22 cellular contexts compared by ENCODE assay signal in the genomic region with DNA sequence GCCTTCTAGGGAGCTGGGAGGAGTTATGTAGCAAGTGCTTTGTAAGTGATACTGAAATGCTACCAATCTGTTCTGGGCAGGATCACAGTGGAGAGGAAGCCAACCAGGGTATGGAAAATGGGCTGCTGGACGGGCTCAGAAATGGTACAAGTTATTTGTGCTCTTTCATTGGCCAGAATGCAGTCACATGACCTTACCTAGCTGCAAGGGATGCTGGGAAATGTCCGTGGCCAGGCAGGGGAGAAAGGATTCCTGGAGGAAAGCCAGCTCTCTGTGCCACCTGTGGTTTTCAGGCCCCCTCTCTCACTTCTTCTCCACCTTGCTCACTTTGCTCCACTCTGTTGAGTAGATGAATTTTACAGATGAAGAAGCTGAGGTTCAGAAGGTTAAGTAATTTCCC. TPM values are rescaled to one million over a fixed set of nuclear protein-coding genes. Genes with fewer than 3 reads are reported as not detected.
A peak's percentile ranks its signal among the peaks of the same experiment; 100 is the strongest.
DNase-seq lines count a peak whose midpoint lies in the region; ATAC-seq, FAIRE-seq and TF ChIP-seq lines count a peak whose summit lies in the region.
"Had no signal": no experiment of that assay in that cellular context is flagged by ENCODE, and none has a peak within 500 bp of the region (broad histone marks: within the 10 kb centered on the region; RNA-seq: fewer than 3 reads in every experiment).

No MANE protein-coding gene starts in this region.

- H3K4me3 ChIP-seq in BLaER1 treated with 17β-estradiol and CSF1 and Interleukin-3, amounts not matched to agents 10 nM and 100 nM = no peak overlapping the region
- H3K4me3 ChIP-seq in GM12878 (no peak overlapping the region; the same call in 1 of the 2 replicates), sigmoid colon (no peak overlapping the region)
- no peak overlapping the region for H3K4me3 ChIP-seq in effector memory CD4-positive, alpha-beta T cell (ENCODE audit: insufficient read depth, low read depth, low read length, poor library complexity, severe bottlenecking)
- H3K4me3 ChIP-seq: GM23338, left lung, PC-9 had no signal

- H3K4me2 ChIP-seq in BLaER1 treated with 17β-estradiol and CSF1 and Interleukin-3, amounts not matched to agents 10 nM and 100 nM = peak overlapping the region in 7 of 11 experiments; percentile 1 to 97 (median 71); a peak in 8 of 22 replicates
- peak overlapping the region; percentile 36 for H3K4me2 ChIP-seq in GM12878 (ENCODE audit: control insufficient read depth, insufficient read depth)
- H3K4me2 ChIP-seq: GM23338, PC-9 had no signal

- WGBS in GM12878 (ENCODE audit: insufficient coverage, insufficient replicate concordance, low lambda C conversion rate, missing lambda C conversion rate) = 0% methylated on average over 1 of the region's 2 CpGs
- 87 to 89% methylated on average over 2 of the region's 2 CpGs for WGBS in sigmoid colon, 2 donors

- H3K36me3 ChIP-seq in BLaER1 treated with 17β-estradiol and CSF1 and Interleukin-3, amounts not matched to agents 10 nM and 100 nM = peaks cover 31 to 62% (median 50%) of the 10 kb centered on the region in 11 experiments
- peaks cover 9 to 13% of the 10 kb centered on the region in 2 experiments; a peak in 3 of 4 replicates for H3K36me3 ChIP-seq in GM12878 (ENCODE audit: control insufficient read depth in 2 of 2, insufficient read depth in 2 of 2, low read length in 1 of 2)
- no peaks in the 10 kb centered on the region for H3K36me3 ChIP-seq in sigmoid colon
- H3K36me3 ChIP-seq in effector memory CD4-positive, alpha-beta T cell (ENCODE audit: control insufficient read depth, insufficient read depth, low read length) = no peaks in the 10 kb centered on the region

- no peak for ATAC-seq in GM12878
- ATAC-seq in GM19328 (IDR thresholded peaks at IDR 0.05; ENCODE audit: unreplicated experiment) = no peak
- no peak for ATAC-seq in GM21737 (IDR thresholded peaks at IDR 0.05; ENCODE audit: unreplicated experiment)
- ATAC-seq: GM23338; left lung; right cardiac atrium; stimulated activated effector memory CD8-positive, alpha-beta T cell treated with anti-CD3 and anti-CD28 coated beads, Interleukin-12 subunit alpha, Interleukin-12 subunit beta, amount 100 ng/mL, for 72 hours had no signal

- FAIRE-seq in GM12878 (lab: Jason Lieb, UNC) = no peak

- peaks cover 0 to 30% (median 16%) of the 10 kb centered on the region in 11 experiments; a peak in 17 of 22 replicates for H3K9me3 ChIP-seq in BLaER1 treated with 17β-estradiol and CSF1 and Interleukin-3, amounts not matched to agents 10 nM and 100 nM (replicated peaks in 1 of 11)
- H3K9me3 ChIP-seq in GM12878 (replicated peaks; ENCODE audit: control insufficient read depth, insufficient read depth, low read length) (peaks cover 5% of the 10 kb centered on the region), sigmoid colon (no peaks in the 10 kb centered on the region)
- no peaks in the 10 kb centered on the region for H3K9me3 ChIP-seq in effector memory CD4-positive, alpha-beta T cell (ENCODE audit: control insufficient read depth, low read length)
- H3K9me3 ChIP-seq: left lung had no signal

- RAD21 ChIA-PET in GM12878 (lab: Charles Lee; ENCODE audit: unreplicated experiment) = interaction anchor here (1.1 to 5.3 kb wide), 4 partner anchors 8 to 89 kb away, joined by 4 to 41 read pairs (median 14); a partner anchor contains a TSS

- H3K27me3 ChIP-seq in BLaER1 treated with 17β-estradiol and CSF1 and Interleukin-3, amounts not matched to agents 10 nM and 100 nM = no peaks in the 10 kb centered on the region
- no peaks in the 10 kb centered on the region for H3K27me3 ChIP-seq in GM12878 (replicated peaks in 1 of 2; ENCODE audit: control insufficient read depth in 2 of 2, insufficient read depth in 2 of 2, low read length in 1 of 2)
- no peaks in the 10 kb centered on the region for H3K27me3 ChIP-seq in sigmoid colon
- no peaks in the 10 kb centered on the region for H3K27me3 ChIP-seq in effector memory CD4-positive, alpha-beta T cell (replicated peaks; ENCODE audit: control insufficient read depth, insufficient read depth, low read length, poor library complexity, severe bottlenecking)
- H3K27me3 ChIP-seq: left lung had no signal

- POLR2A ChIA-PET in GM12878 (lab: Charles Lee) = no interaction called here

- SMC1A ChIA-PET in GM12878 (lab: Charles Lee; ENCODE audit: uncharacterized antibody, unreplicated experiment) = interaction anchor here (0.8 to 8.9 kb wide), 3 partner anchors 8 to 86 kb away, joined by 4 to 83 read pairs (median 7); a partner anchor contains a TSS

- TF ChIP-seq RAD21 in GM12878 (IDR thresholded peaks at IDR 0.05; ENCODE audit: insufficient read depth, low read depth, low read length) = no peak

- H4K20me1 ChIP-seq in BLaER1 treated with 17β-estradiol and CSF1 and Interleukin-3, amounts not matched to agents 10 nM and 100 nM = peaks cover 13 to 85% (median 20%) of the 10 kb centered on the region in 11 experiments; a peak in 19 of 22 replicates
- no peaks in the 10 kb centered on the region for H4K20me1 ChIP-seq in GM12878 (ENCODE audit: control insufficient read depth, insufficient read depth)

- TF ChIP-seq CTCF in GM12878 (IDR thresholded peaks at IDR 0.05 in 2 of 3, conservative IDR thresholded peaks at IDR 0.05 in 1 of 3; ENCODE audit: control insufficient read depth in 2 of 3, extremely low read depth in 1 of 3, insufficient read depth in 1 of 3, low read depth in 3 of 3, low read length in 3 of 3) (no peak), sigmoid colon (IDR thresholded peaks at IDR 0.05) (no peak)

- in situ Hi-C loops in GM12878 (cut with MboI) = no loop called here

- DNase-seq in M059J (ENCODE audit: low read depth) (peak; percentile 30), GM12878 (ENCODE audit: low read depth, low spot score) (no peak), sigmoid colon (no peak), T-helper 1 cell (no peak)
- no peak for DNase-seq in effector memory CD4-positive, alpha-beta T cell
- DNase-seq: activated CD4-positive, alpha-beta T cell treated with anti-CD3 and anti-CD28 coated beads, Interleukin-2, amount 10 ng/mL, durations not matched to agents 7 days and 5 days; activated CD8-positive, alpha-beta memory T cell treated with anti-CD3 and anti-CD28 coated beads, Interleukin-2, amount 50 U/mL, for 48 hours; activated naive CD4-positive, alpha-beta T cell; COR-L47; effector CD4-positive, alpha-beta T cell; EL; left lung; NCI-H1105 treated with DMSO at 0.1 percent for 48 hours; NCI-H69; PC-9; right cardiac atrium had no signal

- no TSS peak for BruUV-seq in GM12878 (replicated peaks; lab: Mats Ljungman, UMichigan)

- H2AFZ ChIP-seq in GM12878 (ENCODE audit: control insufficient read depth, low read depth, low read length) = no peak overlapping the region
- H2AFZ ChIP-seq: GM23338, PC-9 had no signal

- peaks cover 53 to 88% (median 66%) of the 10 kb centered on the region in 10 experiments for H3K4me1 ChIP-seq in BLaER1 treated with 17β-estradiol and CSF1 and Interleukin-3, amounts not matched to agents 10 nM and 100 nM
- peaks cover 9% of the 10 kb centered on the region for H3K4me1 ChIP-seq in GM12878 (ENCODE audit: control insufficient read depth, insufficient read depth, low read length)
- peaks cover 0 to 86% (median 76%) of the 10 kb centered on the region in 4 donors for H3K4me1 ChIP-seq in sigmoid colon
- H3K4me1 ChIP-seq in effector memory CD4-positive, alpha-beta T cell (ENCODE audit: control insufficient read depth, insufficient read depth, low read length, poor library complexity, severe bottlenecking) = peaks cover 8% of the 10 kb centered on the region

- H3K27ac ChIP-seq in BLaER1 treated with 17β-estradiol and CSF1 and Interleukin-3, amounts not matched to agents 10 nM and 100 nM = no peak overlapping the region; a peak in 3 of 22 replicates
- H3K27ac ChIP-seq in GM12878 (ENCODE audit: control insufficient read depth, insufficient read depth) (0 out of 2 replicates have a peak overlapping the region, but pooled peaks have one; percentile 18), sigmoid colon (peak overlapping the region in 3 of 4 donors; percentile 94 to 98 (median 98))
- H3K27ac ChIP-seq in effector memory CD4-positive, alpha-beta T cell (ENCODE audit: insufficient read depth, low read length, poor library complexity, severe bottlenecking) = no peak overlapping the region
- H3K27ac ChIP-seq: left lung, PC-9 had no signal

- intact Hi-C loops in GM12878 (cut with micrococcal nuclease; ENCODE audit: unreplicated experiment) (no loop called here), sigmoid colon (cut with DNase I) (loop anchor here (10.0 kb wide), 1 partner anchor 696 kb away; no protein-coding TSS in a partner anchor)

- TF ChIP-seq POLR2A in GM12878 (IDR thresholded peaks at IDR 0.05; ENCODE audit: low read depth, low read length) = no peak
- TF ChIP-seq POLR2A in sigmoid colon (IDR thresholded peaks at IDR 0.05) = no peak

- TF ChIP-seq EP300 in GM12878 (IDR thresholded peaks at IDR 0.05; ENCODE audit: borderline replicate concordance in 1 of 2, control insufficient read depth in 1 of 2, low read depth in 2 of 2, low read length in 2 of 2) (no peak), sigmoid colon (IDR thresholded peaks at IDR 0.05) (no peak)

- CTCF ChIA-PET in GM12878 (lab: Yijun Ruan, JAX) = interaction anchor here (0.9 to 7.9 kb wide), 6 partner anchors 9 to 88 kb away, joined by 3 to 91 read pairs (median 6); a partner anchor contains a TSS

- no peak overlapping the region for H3K9ac ChIP-seq in BLaER1 treated with 17β-estradiol and CSF1 and Interleukin-3, amounts not matched to agents 10 nM and 100 nM
- H3K9ac ChIP-seq in GM12878 (ENCODE audit: control insufficient read depth, insufficient read depth, low read length) = no peak overlapping the region

- H3K79me2 ChIP-seq in GM12878 (ENCODE audit: control insufficient read depth, insufficient read depth, low read length) = peaks cover 70% of the 10 kb centered on the region

RNA-seq across cellular contexts. Expression of a gene that starts 4.8 kb away (rescaled TPM):
- 10.4 and 19.1 TPM in 2 replicates for total RNA-seq in M059J (2014; rRNA removed; shearing (Covaris generic))
- total RNA-seq in GM12878 (2013; cell fraction: nucleolus; rRNA removed) = 97.4 and 104 TPM in 2 replicates
- total RNA-seq in GM12878 (2014; rRNA removed) (11.1 and 11.9 TPM in 2 replicates), GM12878 (2014; rRNA removed; fragmentation: Illumina TruSeq; extraction: Trizol) (14.6 and 14.7 TPM in 2 replicates), GM12878 (2021) (26.7 and 29.6 TPM in 2 replicates), sigmoid colon (10 to 100 TPM; 37.2 to 54.8 (median 44.2) TPM)
- 6.6 TPM for polyA plus RNA-seq in GM12878 (2011; ENCODE audit: low read depth)
- polyA plus RNA-seq in GM12878 (2011; rRNA removed) (13.4 and 23.0 TPM in 2 replicates), GM12878 (2014; fragmentation: Illumina TruSeq; extraction: Trizol) (11.6 and 19.2 TPM in 2 replicates), GM12878 (2014; fragmentation: Nextera tagmentation; extraction: Ambion mirVana) (1 to 10 TPM; 2.0 to 2.4 TPM), GM12878 (2014; rRNA removed) (12.6 and 14.9 TPM in 2 replicates), GM12878 (2016; fragmentation: Nextera tagmentation; extraction: Ambion mirVana) (10 to 100 TPM; 10.3 to 10.6 TPM), sigmoid colon (10 to 100 TPM in 1 of 3 donors, 1 to 10 TPM in 2; 3.6 to 10.5 (median 3.7) TPM)
- 32.0 and 43.1 TPM in 2 replicates for polyA plus RNA-seq in GM12878 (2011; cell fraction: cytosol; rRNA removed)
- 54.2 and 56.6 TPM in 2 replicates for polyA plus RNA-seq in GM12878 (2011; cell fraction: nucleus; rRNA removed)
- polyA plus RNA-seq in GM12878 (2012) = 8.8 and 10.3 TPM in 2 replicates
- 61.4 and 62.1 TPM in 2 replicates for polyA minus RNA-seq in GM12878 (2011; rRNA and poly(A)+ RNA removed)
- 17.2 and 17.9 TPM in 2 replicates for polyA minus RNA-seq in GM12878 (2011; cell fraction: cytosol; rRNA and poly(A)+ RNA removed)
- polyA minus RNA-seq in GM12878 (2011; cell fraction: nucleus; rRNA and poly(A)+ RNA removed) = 14.6 and 38.2 TPM in 2 replicates

RNA-seq across cellular contexts. Expression of a gene that starts 48.5 kb away (rescaled TPM):
- total RNA-seq in M059J (2014; rRNA removed; shearing (Covaris generic)) = not detected in 2 replicates
- total RNA-seq in GM12878 (2013; cell fraction: nucleolus; rRNA removed) = 0.13 TPM in 1 of 2 replicates, not detected in the other
- total RNA-seq in GM12878 (2014; rRNA removed) (not detected in 2 replicates), GM12878 (2014; rRNA removed; fragmentation: Illumina TruSeq; extraction: Trizol) (0.05 TPM in 1 of 2 replicates, not detected in the other), GM12878 (2021) (not detected in 2 replicates), sigmoid colon (not detected)
- not detected for polyA plus RNA-seq in GM12878 (2011; ENCODE audit: low read depth)
- polyA plus RNA-seq in GM12878 (2011; rRNA removed) (0.06 and 0.07 TPM in 2 replicates), GM12878 (2014; fragmentation: Illumina TruSeq; extraction: Trizol) (0.01 TPM in 1 of 2 replicates, not detected in the other), GM12878 (2014; fragmentation: Nextera tagmentation; extraction: Ambion mirVana) (under 1 TPM; 0.05 to 0.09 TPM), GM12878 (2014; rRNA removed) (not detected in 2 replicates), GM12878 (2016; fragmentation: Nextera tagmentation; extraction: Ambion mirVana) (under 1 TPM; 0.09 TPM), sigmoid colon (under 1 TPM in 1 of 3 donors, not detected in 2; 0.04 TPM)
- polyA plus RNA-seq in GM12878 (2011; cell fraction: cytosol; rRNA removed) = not detected in 2 replicates
- polyA plus RNA-seq in GM12878 (2011; cell fraction: nucleus; rRNA removed) = 0.10 TPM in 2 replicates
- polyA plus RNA-seq in GM12878 (2012) = 0.10 TPM in 1 of 2 replicates, not detected in the other
- 0.07 TPM in 1 of 2 replicates, not detected in the other for polyA minus RNA-seq in GM12878 (2011; rRNA and poly(A)+ RNA removed)
- not detected in 2 replicates for polyA minus RNA-seq in GM12878 (2011; cell fraction: cytosol; rRNA and poly(A)+ RNA removed)
- polyA minus RNA-seq in GM12878 (2011; cell fraction: nucleus; rRNA and poly(A)+ RNA removed) = 0.38 and 0.48 TPM in 2 replicates
- total RNA-seq: GM23338, PC-9, SK-MEL-5 had no signal
- polyA plus RNA-seq: right cardiac atrium had no signal

Comparison
In these comparisons a context has a peak if more than half of its experiments do, and no peak if none do; other contexts are left out.
1. H3K27ac ChIP-seq: peak in GM12878 (single experiment) and sigmoid colon (3 of 4); none in BLaER1 treated with 17β-estradiol and CSF1 and Interleukin-3, amounts not matched to agents 10 nM and 100 nM (0 of 11) and effector memory CD4-positive, alpha-beta T cell (single experiment).